8 cellular contexts compared by ENCODE assay signal in the genomic region with DNA sequence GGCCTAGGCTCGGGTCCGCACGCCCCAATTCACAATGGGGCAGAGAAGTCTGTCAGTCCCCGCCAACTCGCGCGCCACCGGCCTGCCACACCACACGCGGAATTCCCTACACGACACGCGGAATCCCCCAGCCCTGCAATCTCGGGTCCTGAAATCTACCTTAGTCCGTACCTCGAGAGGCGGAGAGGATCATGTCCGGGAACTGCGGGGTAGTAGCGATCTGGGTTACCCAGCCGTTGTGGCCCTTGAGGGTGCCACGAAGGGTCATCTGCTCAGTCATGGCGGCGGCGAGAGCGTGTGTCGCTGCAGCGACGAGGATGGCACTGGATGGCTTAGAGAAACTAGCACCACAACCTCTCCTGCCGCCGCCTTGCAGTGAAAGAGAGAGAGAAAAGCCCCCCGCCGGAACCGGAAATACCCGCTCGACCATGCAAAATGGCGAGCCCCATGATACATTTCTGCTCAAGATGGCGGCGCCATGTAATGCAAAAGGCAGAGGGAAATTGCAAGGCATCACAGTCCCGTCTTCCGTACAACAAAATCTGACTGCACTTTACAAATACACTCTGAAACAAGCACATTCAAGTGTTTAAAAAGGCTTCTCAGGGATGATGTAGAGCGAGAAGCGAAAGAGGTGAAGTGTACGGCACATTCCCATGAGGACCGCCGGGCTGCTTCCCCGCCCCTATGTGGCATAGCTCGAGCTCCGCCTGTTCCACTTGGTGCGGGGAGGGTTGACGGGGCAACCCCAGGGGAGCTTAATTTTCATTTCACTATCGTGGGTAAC. TPM values are rescaled to one million over a fixed set of nuclear protein-coding genes. Genes with fewer than 3 reads are reported as not detected.
DNase-seq lines count a peak whose midpoint lies in the region; ATAC-seq and TF ChIP-seq lines count a peak whose summit lies in the region.

TSS of gene RACK1 (minus strand) at position 386 of the 787 bp plus-strand sequence. CDS start at position 280, 106 bp downstream.

- H3K9me3 Mint-ChIP-seq in activated naive CD8-positive, alpha-beta T cell treated with anti-CD3 and anti-CD28 coated beads, Interleukin-2, amount 50 U/mL, for 24 hours = no peaks in the 10 kb centered on the region

- H3K27ac ChIP-seq in Peyer's patch (peak within 1 kb of the TSS; percentile 90 to 97 (median 91)), left ventricle myocardium inferior (replicated peaks) (peak within 1 kb of the TSS; percentile 99)

- H3K9me3 ChIP-seq in Peyer's patch (no peaks in the 10 kb centered on the region), left ventricle myocardium inferior (replicated peaks) (no peaks in the 10 kb centered on the region)

- intact Hi-C loops in left ventricle myocardium inferior (cut with micrococcal nuclease) = no loop called here

- H3K27ac Mint-ChIP-seq in activated naive CD8-positive, alpha-beta T cell treated with anti-CD3 and anti-CD28 coated beads, Interleukin-2, amount 50 U/mL, for 24 hours = peak within 1 kb of the TSS; percentile 99

- H3K4me3 ChIP-seq in GM12865 (ENCODE audit: low read depth, low read length) = peak within 1 kb of the TSS; percentile 98
- H3K4me3 ChIP-seq in Peyer's patch = peak within 1 kb of the TSS; percentile 66 to 80 (median 69)
- peak within 1 kb of the TSS; percentile 94 for H3K4me3 ChIP-seq in left ventricle myocardium inferior

- peak within 1 kb of the TSS; percentile 94 for H3K4me3 Mint-ChIP-seq in activated naive CD8-positive, alpha-beta T cell treated with anti-CD3 and anti-CD28 coated beads, Interleukin-2, amount 50 U/mL, for 24 hours

- peak; percentile 94 for DNase-seq in GM12865 (ENCODE audit: low read depth)
- DNase-seq in Peyer's patch = peak; percentile 88 to 94 (median 91)
- DNase-seq in activated naive CD8-positive, alpha-beta T cell treated with anti-CD3 and anti-CD28 coated beads, Interleukin-2, amount 50 U/mL, for 24 hours = peak; percentile 88
- peak; percentile 90 for DNase-seq in left ventricle myocardium inferior
- DNase-seq in retina = peak; percentile 99
- DNase-seq in NCI-H524 (lab: John Stamatoyannopoulos, UW) = no peak
- no peak for DNase-seq in SIG-M5 (lab: John Stamatoyannopoulos, UW)

- H3K36me3 ChIP-seq in Peyer's patch (peaks cover 0 to 36% (median 0%) of the 10 kb centered on the region in 3 donors), left ventricle myocardium inferior (peaks cover 35% of the 10 kb centered on the region)

- peak; percentile 45 to 50 for TF ChIP-seq POLR2A in Peyer's patch (IDR thresholded peaks at IDR 0.05)

- H3K4me1 Mint-ChIP-seq in activated naive CD8-positive, alpha-beta T cell treated with anti-CD3 and anti-CD28 coated beads, Interleukin-2, amount 50 U/mL, for 24 hours = peaks cover 68% of the 10 kb centered on the region

- TF ChIP-seq CTCF in GM12865 (IDR thresholded peaks at IDR 0.05; ENCODE audit: insufficient read depth, low read depth, low read length, missing control alignments) (no peak), Peyer's patch (IDR thresholded peaks at IDR 0.05) (no peak), left ventricle myocardium inferior (IDR thresholded peaks at IDR 0.05; ENCODE audit: borderline replicate concordance) (no peak)

- H3K27me3 ChIP-seq in Peyer's patch = no peaks in the 10 kb centered on the region
- H3K27me3 ChIP-seq in left ventricle myocardium inferior (ENCODE audit: low read depth) = no peaks in the 10 kb centered on the region

- H3K4me1 ChIP-seq in Peyer's patch = peaks cover 3 to 50% (median 23%) of the 10 kb centered on the region in 4 donors
- H3K4me1 ChIP-seq in left ventricle myocardium inferior = peaks cover 88% of the 10 kb centered on the region

- H3K36me3 Mint-ChIP-seq in activated naive CD8-positive, alpha-beta T cell treated with anti-CD3 and anti-CD28 coated beads, Interleukin-2, amount 50 U/mL, for 24 hours (ENCODE audit: low read depth) = peaks cover 65% of the 10 kb centered on the region

- ATAC-seq in HG02678 (IDR thresholded peaks at IDR 0.05; ENCODE audit: unreplicated experiment) = peak; percentile 61
- peak; percentile 67 for ATAC-seq in activated naive CD8-positive, alpha-beta T cell treated with anti-CD3 and anti-CD28 coated beads, Interleukin-2, amount 50 U/mL, for 24 hours

- H3K27me3 Mint-ChIP-seq in activated naive CD8-positive, alpha-beta T cell treated with anti-CD3 and anti-CD28 coated beads, Interleukin-2, amount 50 U/mL, for 24 hours = no peaks in the 10 kb centered on the region

RNA-seq across cellular contexts. Expression of gene RACK1, which starts in this region (rescaled TPM):
- total RNA-seq in Peyer's patch (1,000 to 10,000 TPM; 1,067 to 1,931 (median 1,321) TPM), left ventricle myocardium inferior (628 TPM)

Comparison
In these comparisons a context has a peak if more than half of its experiments do, and no peak if none do; other contexts are left out.
1. DNase-seq: peak in GM12865 (single experiment), Peyer's patch (3 of 3), activated naive CD8-positive, alpha-beta T cell treated with anti-CD3 and anti-CD28 coated beads, Interleukin-2, amount 50 U/mL, for 24 hours (single experiment), left ventricle myocardium inferior (single experiment) and retina (single experiment); none in NCI-H524 (0 of 2) and SIG-M5 (single experiment).
2. Peak in every context shown above with its lines, with median percentiles within 50 percentile points of each other: H3K4me3 ChIP-seq.